In the genomic region with DNA sequence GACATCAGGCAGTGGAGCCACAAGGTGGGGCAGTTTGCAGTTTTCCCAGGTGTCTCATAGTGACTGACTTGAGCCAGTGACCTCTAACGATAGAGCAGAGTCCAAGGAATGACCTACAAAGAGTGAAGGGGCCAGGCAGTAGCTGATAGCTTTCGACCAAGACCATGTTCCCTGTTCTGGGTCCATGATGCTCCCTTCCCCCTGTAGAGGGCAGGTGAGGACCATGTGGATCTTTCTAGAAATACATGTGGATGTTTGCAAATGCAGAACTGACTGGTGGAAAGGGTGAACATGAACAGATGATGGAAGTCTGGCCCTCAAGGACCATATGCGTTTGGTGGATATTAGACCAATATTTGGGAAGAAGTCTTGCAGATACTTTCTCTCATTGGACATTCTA, we compare ENCODE assay signal across 16 cellular contexts. TPM values are rescaled to one million over a fixed set of nuclear protein-coding genes. Genes with fewer than 3 reads are reported as not detected.
"Had no signal": no experiment of that assay in that cellular context is flagged by ENCODE, and none has a peak within 500 bp of the region (broad histone marks: within the 10 kb centered on the region; RNA-seq: fewer than 3 reads in every experiment).

No MANE protein-coding gene starts in this region.

RNA-seq across cellular contexts. Expression of gene PSG9, which starts 6.6 kb away (rescaled TPM):
- total RNA-seq: natural killer cell treated with Interleukin-12 subunit alpha and Interleukin-12 subunit beta and Interleukin-15 and Interleukin-18, amount 100 ng/mL, for 72 hours; neural crest cell; omental fat pad; osteocyte; posterior vena cava; prostate gland; pulmonary artery endothelial cell; right atrium auricular region; sciatic nerve; smooth muscle cell; spleen; suprapubic skin; transverse colon; upper lobe of right lung; urinary bladder; uterus had no signal
- polyA plus RNA-seq: smooth muscle cell, spleen, urinary bladder had no signal

RNA-seq across cellular contexts. Expression of gene PSG4, which starts 57.3 kb away (rescaled TPM):
- total RNA-seq: natural killer cell treated with Interleukin-12 subunit alpha and Interleukin-12 subunit beta and Interleukin-15 and Interleukin-18, amount 100 ng/mL, for 72 hours; neural crest cell; omental fat pad; osteocyte; posterior vena cava; pulmonary artery endothelial cell; right atrium auricular region; sciatic nerve; smooth muscle cell; spleen; transverse colon; upper lobe of right lung; uterus had no signal
- polyA plus RNA-seq: smooth muscle cell, spleen, urinary bladder had no signal
